Comparison of ENCODE assay signal across 8 cellular contexts in genomic region chr12:50283230-50283923, GRCh38. TPM values are rescaled to one million over a fixed set of nuclear protein-coding genes. Genes with fewer than 3 reads are reported as not detected.
DNase-seq lines count a peak whose midpoint lies in the region; ATAC-seq and TF ChIP-seq lines count a peak whose summit lies in the region.

TSS of gene LIMA1 (minus strand) at chr12:50283520. CDS start at chr12:50248751, 34,769 bp downstream.

- peak within 1 kb of the TSS; percentile 86 for H3K4me3 ChIP-seq in choroid plexus epithelial cell (ENCODE audit: low read depth, low read length)

- DNase-seq in AG09319 (ENCODE audit: extremely low read depth, low read depth) (peak; percentile 56), NCI-H510A (lab: John Stamatoyannopoulos, UW) (peak; percentile 83), choroid plexus epithelial cell (ENCODE audit: low read depth) (peak; percentile 87), kidney glomerular epithelial cell (lab: John Stamatoyannopoulos, UW) (peak; percentile 82)
- DNase-seq in activated CD4-positive, alpha-beta T cell treated with anti-CD3 and anti-CD28 coated beads for 36 hours, result peak; percentile 96
- peak; percentile 82 to 88 for DNase-seq in stimulated activated CD4-positive, alpha-beta T cell treated with anti-CD3 and anti-CD28 coated beads, Interleukin-1b, Interleukin-23, amount 100 ng/mL, for 1 hour (ENCODE audit: low read depth in 2 of 2)

- peak; percentile 36 for TF ChIP-seq CTCF in AG09319 (IDR thresholded peaks at IDR 0.05; ENCODE audit: low read depth, low read length)
- peak; percentile 66 for TF ChIP-seq CTCF in choroid plexus epithelial cell (conservative IDR thresholded peaks at IDR 0.05; ENCODE audit: low read depth, low read length)

- H3K36me3 Mint-ChIP-seq in activated CD4-positive, alpha-beta T cell treated with anti-CD3 and anti-CD28 coated beads for 36 hours (ENCODE audit: low read depth), result no peaks in the 10 kb centered on the region

- peaks cover 20% of the 10 kb centered on the region for H3K4me1 Mint-ChIP-seq in activated CD4-positive, alpha-beta T cell treated with anti-CD3 and anti-CD28 coated beads for 36 hours

- CTCF ChIA-PET in activated CD4-positive, alpha-beta T cell treated with anti-CD3 and anti-CD28 coated beads for 36 hours (lab: Charles Lee), result interaction anchor here (0.5 to 1.8 kb wide), 9 partner anchors 7 to 439 kb away, joined by 3 to 8 read pairs (median 3); partner anchors contain the start of gene COX14

- POLR2A ChIA-PET in activated CD4-positive, alpha-beta T cell treated with anti-CD3 and anti-CD28 coated beads for 36 hours (lab: Charles Lee), result interaction anchor here (0.5 to 1.4 kb wide), 4 partner anchors 41 to 228 kb away, joined by 3 to 4 read pairs (median 3); no protein-coding TSS in a partner anchor

- peak; percentile 46 for ATAC-seq in HG03378 (IDR thresholded peaks at IDR 0.05; ENCODE audit: unreplicated experiment)
- peak; percentile 98 for ATAC-seq in activated CD4-positive, alpha-beta T cell treated with anti-CD3 and anti-CD28 coated beads for 36 hours

- no peaks in the 10 kb centered on the region for H3K27me3 Mint-ChIP-seq in activated CD4-positive, alpha-beta T cell treated with anti-CD3 and anti-CD28 coated beads for 36 hours

- intact Hi-C loops in activated CD4-positive, alpha-beta T cell treated with anti-CD3 and anti-CD28 coated beads for 36 hours (cut with DNase I, micrococcal nuclease), result loop anchor here (1.0 to 5.0 kb wide), 9 partner anchors 32 to 1669 kb away; partner anchors contain the start of genes LARP4 (in 2 of the 2), ACVR1B (in 1 of the 2), CERS5 (in 1 of the 2) and COX14 (in 1 of the 2)

- H3K4me3 Mint-ChIP-seq in activated CD4-positive, alpha-beta T cell treated with anti-CD3 and anti-CD28 coated beads for 36 hours, result peak within 1 kb of the TSS; percentile 91

- H3K9me3 Mint-ChIP-seq in activated CD4-positive, alpha-beta T cell treated with anti-CD3 and anti-CD28 coated beads for 36 hours (ENCODE audit: low read depth), result no peaks in the 10 kb centered on the region

- peak; percentile 93 for TF ChIP-seq POLR2A in GM19099 (IDR thresholded peaks at IDR 0.05; ENCODE audit: extremely low read depth, insufficient read length, low read depth)

- H3K27ac Mint-ChIP-seq in activated CD4-positive, alpha-beta T cell treated with anti-CD3 and anti-CD28 coated beads for 36 hours, result peak within 1 kb of the TSS; percentile 88

RNA-seq across cellular contexts. Expression of gene LIMA1, which starts in this region (rescaled TPM):
- total RNA-seq in activated CD4-positive, alpha-beta T cell treated with anti-CD3 and anti-CD28 coated beads for 36 hours, result 10 to 100 TPM; 69.7 to 90.4 TPM

Comparison
In these comparisons a context has a peak if more than half of its experiments do, and no peak if none do; other contexts are left out.
1. Peak in every context shown above with its lines: DNase-seq, ATAC-seq and H3K4me3 ChIP-seq.